ENCODE assay signal across 12 cellular contexts in genomic region chr12:54432815-54433164, GRCh38. TPM values are rescaled to one million over a fixed set of nuclear protein-coding genes. Genes with fewer than 3 reads are reported as not detected.
A peak's percentile ranks its signal among the peaks of the same experiment; 100 is the strongest.
DNase-seq lines count a peak whose midpoint lies in the region; ATAC-seq, FAIRE-seq and TF ChIP-seq lines count a peak whose summit lies in the region.
"Had no signal": no experiment of that assay in that cellular context is flagged by ENCODE, and none has a peak within 500 bp of the region (broad histone marks: within the 10 kb centered on the region; RNA-seq: fewer than 3 reads in every experiment).

No MANE protein-coding gene starts in this region.

- H3K4me3 ChIP-seq in right atrium auricular region: no peak overlapping the region
- no peak overlapping the region for H3K4me3 ChIP-seq in skeletal muscle tissue (ENCODE audit: low read length in 3 of 3)

- H3K27ac Mint-ChIP-seq in HFFc6: peak overlapping the region; percentile 69
- H3K27ac Mint-ChIP-seq in activated T-helper 17 cell treated with anti-CD3 and anti-CD28 coated beads, Interleukin-2, amount 50 U/mL, for 72 hours: peak overlapping the region; percentile 91

- H3K9me3 ChIP-seq in right atrium auricular region (no peaks in the 10 kb centered on the region), skeletal muscle tissue (ENCODE audit: control insufficient read depth in 3 of 3, low read length in 3 of 3) (no peaks in the 10 kb centered on the region)

- no peak for TF ChIP-seq CTCF in HFFc6 (IDR thresholded peaks at IDR 0.05)
- TF ChIP-seq CTCF in right atrium auricular region (IDR thresholded peaks at IDR 0.05): no peak

- H3K27ac ChIP-seq in right atrium auricular region (peak overlapping the region; percentile 57 to 71), skeletal muscle tissue (ENCODE audit: low read depth, low read length) (peak overlapping the region; percentile 82)

- FAIRE-seq in HTR-8/SVneo (lab: Jason Lieb, UNC): no peak

- no peaks in the 10 kb centered on the region for H3K36me3 ChIP-seq in right atrium auricular region
- no peaks in the 10 kb centered on the region for H3K36me3 ChIP-seq in skeletal muscle tissue (ENCODE audit: control insufficient read depth in 3 of 3, insufficient read depth in 3 of 3, low read length in 3 of 3)

- DNase-seq in HFFc6: no peak
- DNase-seq in right atrium auricular region (ENCODE audit: low spot score): no peak
- no peak for DNase-seq in activated effector memory CD4-positive, alpha-beta T cell treated with Interleukin-2 at 50 U/mL for 16 hours
- no peak for DNase-seq in HK-2 (ENCODE audit: unreplicated experiment)
- no peak for DNase-seq in HTR-8/SVneo (ENCODE audit: insufficient read length, low spot score)
- DNase-seq in left lobe of liver (ENCODE audit: low spot score): no peak
- DNase-seq: activated CD4-positive, CD25-positive, alpha-beta regulatory T cell treated with anti-CD3 and anti-CD28 coated beads, Interleukin-2, amount 50 U/mL, for 72 hours; activated naive CD4-positive, alpha-beta T cell treated with anti-CD3 and anti-CD28 coated beads, Interleukin-2, amount 50 U/mL, for 16 hours; COR-L47; NCI-H510A treated with DMSO at 0.1 percent for 48 hours had no signal

- H3K9ac ChIP-seq in skeletal muscle tissue (ENCODE audit: low read depth in 1 of 3, low read length in 3 of 3): no peak overlapping the region

- H3K36me3 Mint-ChIP-seq in HFFc6 (ENCODE audit: low read depth): no peaks in the 10 kb centered on the region
- H3K36me3 Mint-ChIP-seq in activated T-helper 17 cell treated with anti-CD3 and anti-CD28 coated beads, Interleukin-2, amount 50 U/mL, for 72 hours (ENCODE audit: low read depth): no peaks in the 10 kb centered on the region

- H3K4me1 ChIP-seq in right atrium auricular region: peaks cover 0 to 52% of the 10 kb centered on the region in 2 donors
- peaks cover 23 to 29% (median 25%) of the 10 kb centered on the region in 3 donors for H3K4me1 ChIP-seq in skeletal muscle tissue (ENCODE audit: control insufficient read depth in 3 of 3, insufficient read depth in 3 of 3, low read length in 3 of 3)

- H3K4me1 Mint-ChIP-seq in HFFc6 (ENCODE audit: low read depth): peaks cover 61% of the 10 kb centered on the region
- peaks cover 36% of the 10 kb centered on the region for H3K4me1 Mint-ChIP-seq in activated T-helper 17 cell treated with anti-CD3 and anti-CD28 coated beads, Interleukin-2, amount 50 U/mL, for 72 hours

- H3K4me3 Mint-ChIP-seq in HFFc6: no peak overlapping the region; the same call in 1 of the 2 replicates
- H3K4me3 Mint-ChIP-seq in activated T-helper 17 cell treated with anti-CD3 and anti-CD28 coated beads, Interleukin-2, amount 50 U/mL, for 72 hours: peak overlapping the region; percentile 86

- peaks cover 1% of the 10 kb centered on the region for H3K27me3 Mint-ChIP-seq in HFFc6 (ENCODE audit: insufficient read depth)
- no peaks in the 10 kb centered on the region for H3K27me3 Mint-ChIP-seq in activated T-helper 17 cell treated with anti-CD3 and anti-CD28 coated beads, Interleukin-2, amount 50 U/mL, for 72 hours

- ATAC-seq in activated T-helper 17 cell treated with anti-CD3 and anti-CD28 coated beads, Interleukin-2, amount 50 U/mL, for 72 hours (replicated peaks): peak; percentile 62
- no peak for ATAC-seq in left lobe of liver

- no peaks in the 10 kb centered on the region for H3K9me3 Mint-ChIP-seq in HFFc6
- no peaks in the 10 kb centered on the region for H3K9me3 Mint-ChIP-seq in activated T-helper 17 cell treated with anti-CD3 and anti-CD28 coated beads, Interleukin-2, amount 50 U/mL, for 72 hours

- H3K27me3 ChIP-seq in right atrium auricular region (no peaks in the 10 kb centered on the region), skeletal muscle tissue (ENCODE audit: control insufficient read depth in 3 of 3, insufficient read depth in 3 of 3, low read length in 3 of 3) (no peaks in the 10 kb centered on the region)

RNA-seq across cellular contexts. Expression of gene ITGA5, which starts 13.7 kb away (rescaled TPM):
- 100 to 1,000 TPM; 261 to 355 (median 329) TPM for total RNA-seq in HFFc6 (2021; fragmentation: NEBNext Ultra II Directional; extraction: Animal tissue kit (Norgen Biotek cat#: 25700))
- total RNA-seq in activated T-helper 17 cell treated with anti-CD3 and anti-CD28 coated beads, Interleukin-2, amount 50 U/mL, for 72 hours: 100 to 1,000 TPM in 1 of 2 donors, 10 to 100 TPM in 1; 29.9 to 211 TPM
- 100 to 1,000 TPM in 1 of 2 donors, 10 to 100 TPM in 1; 80.5 to 144 TPM for total RNA-seq in right atrium auricular region
- 78.8 TPM for total RNA-seq in skeletal muscle tissue
- 29.2 TPM for total RNA-seq in left lobe of liver

RNA-seq across cellular contexts. Expression of gene GTSF1, which starts 40.6 kb away (rescaled TPM):
- not detected for total RNA-seq in HFFc6 (2021; fragmentation: NEBNext Ultra II Directional; extraction: Animal tissue kit (Norgen Biotek cat#: 25700))
- total RNA-seq in activated T-helper 17 cell treated with anti-CD3 and anti-CD28 coated beads, Interleukin-2, amount 50 U/mL, for 72 hours: 10 to 100 TPM; 16.4 to 21.2 TPM
- total RNA-seq in right atrium auricular region (not detected), skeletal muscle tissue (not detected), left lobe of liver (0.45 TPM)

RNA-seq across cellular contexts. Expression of gene ZNF385A, which starts 48.3 kb away (rescaled TPM):
- 1 to 10 TPM; 4.0 to 7.4 (median 6.1) TPM for total RNA-seq in HFFc6 (2021; fragmentation: NEBNext Ultra II Directional; extraction: Animal tissue kit (Norgen Biotek cat#: 25700))
- total RNA-seq in activated T-helper 17 cell treated with anti-CD3 and anti-CD28 coated beads, Interleukin-2, amount 50 U/mL, for 72 hours: 1 to 10 TPM in 1 of 2 donors, under 1 TPM in 1; 0.48 to 2.6 TPM
- total RNA-seq in right atrium auricular region (10 to 100 TPM in 1 of 2 donors, 1 to 10 TPM in 1; 6.7 to 12.7 TPM), skeletal muscle tissue (3.7 TPM), left lobe of liver (3.3 TPM)

Comparison
In these comparisons a context has a peak if more than half of its experiments do, and no peak if none do; other contexts are left out.
1. RNA of gene GTSF1, which starts 40.6 kb away (total RNA-seq): 16.4 to 21.2 TPM in activated T-helper 17 cell treated with anti-CD3 and anti-CD28 coated beads, Interleukin-2, amount 50 U/mL, for 72 hours; 0.45 TPM in left lobe of liver (single experiment), not detected in HFFc6, not detected in right atrium auricular region and not detected in skeletal muscle tissue (single experiment); every median in the first group is over 10 times any median in the second.